ENCODE assay signal across 8 cellular contexts in the genomic region with DNA sequence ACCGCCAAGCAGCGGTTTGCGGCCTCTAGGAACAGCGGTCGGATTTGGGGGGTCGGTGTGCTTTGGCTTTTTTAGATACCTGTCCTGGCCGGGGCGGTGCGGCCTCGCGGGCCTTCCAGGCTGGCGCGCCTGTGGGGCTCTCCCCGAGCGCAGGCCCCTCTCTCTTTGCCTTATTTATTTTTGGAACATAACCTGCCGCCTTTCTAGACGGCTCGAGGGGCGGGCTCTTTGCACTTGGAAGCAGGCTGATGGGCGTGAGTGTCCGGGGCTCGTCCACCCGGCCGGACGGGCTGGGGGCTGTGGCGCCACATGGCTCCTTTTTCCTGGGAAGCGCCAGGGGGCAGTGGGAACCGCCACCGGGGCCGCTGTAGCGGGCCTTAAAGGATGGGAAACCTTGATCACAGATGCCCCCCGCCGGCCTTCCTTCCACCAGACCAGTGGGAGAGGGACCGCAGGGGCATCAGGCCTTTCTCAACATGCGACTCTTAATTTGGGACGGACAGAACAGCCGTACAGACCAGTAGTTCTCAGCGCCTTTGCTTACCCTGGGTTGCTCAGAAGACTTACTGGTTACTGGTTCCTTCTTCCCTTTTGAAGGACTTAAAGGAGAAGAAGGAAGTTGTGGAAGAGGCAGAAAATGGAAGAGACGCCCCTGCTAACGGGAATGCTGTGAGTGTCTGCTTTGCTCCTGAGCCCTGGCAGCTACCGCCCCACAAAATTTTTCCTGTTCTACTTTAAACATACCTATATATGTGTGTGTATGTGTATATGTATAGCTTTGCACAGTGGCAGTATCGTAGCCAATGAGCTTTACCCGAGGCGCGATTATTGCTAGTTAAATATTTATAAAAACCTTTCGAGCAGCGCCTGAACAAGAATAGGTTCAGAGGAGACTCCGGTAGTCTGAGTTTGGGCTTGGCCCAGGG. TPM values are rescaled to one million over a fixed set of nuclear protein-coding genes. Genes with fewer than 3 reads are reported as not detected.
DNase-seq lines count a peak whose midpoint lies in the region; ATAC-seq and TF ChIP-seq lines count a peak whose summit lies in the region.

No MANE protein-coding gene starts in this region.

- H3K27me3 Mint-ChIP-seq in MCF 10A (ENCODE audit: insufficient read depth, unreplicated experiment), result no peaks in the 10 kb centered on the region

- H3K9me3 ChIP-seq in left lung, result no peaks in the 10 kb centered on the region

- peaks cover 56% of the 10 kb centered on the region for H3K36me3 Mint-ChIP-seq in MCF 10A (ENCODE audit: insufficient read depth, unreplicated experiment)

- peaks cover 27% of the 10 kb centered on the region for H3K4me1 Mint-ChIP-seq in MCF 10A (ENCODE audit: insufficient read depth, unreplicated experiment)

- peak overlapping the region; percentile 91 for H3K27ac Mint-ChIP-seq in MCF 10A (ENCODE audit: low read depth, unreplicated experiment)

- H3K4me3 ChIP-seq in GM06990 (replicated peaks; ENCODE audit: low read depth, low read length) (peak overlapping the region; percentile 91), left lung (peak overlapping the region; percentile 82 to 95)

- DNase-seq in GM06990 (ENCODE audit: extremely low read depth, insufficient read length) (no peak), NCI-H69 (lab: John Stamatoyannopoulos, UW) (peak; percentile 54), MCF 10A (ENCODE audit: unreplicated experiment) (peak; percentile 22), left lung (peak in 1 of 2 donors; percentile 85), substantia nigra (lab: John Stamatoyannopoulos, UW) (peak in 17 of 49 donors; percentile 10 to 78 (median 38)), H4 (ENCODE audit: low spot score) (no peak), NCI-H2107 treated with DMSO at 0.1 percent for 48 hours (lab: John Stamatoyannopoulos, UW; ENCODE audit: unreplicated experiment) (no peak)

- CTCF ChIA-PET in MCF 10A (lab: Yijun Ruan, JAX), result interaction anchor here (0.8 to 8.5 kb wide), 7 partner anchors 9 to 99 kb away, joined by 3 to 352 read pairs (median 4); no protein-coding TSS in a partner anchor

- POLR2A ChIA-PET in MCF 10A (lab: Yijun Ruan, JAX), result interaction anchor here (0.5 to 5.2 kb wide), 17 partner anchors 9 to 247 kb away, joined by 3 to 33 read pairs (median 7); partner anchors contain the start of genes NCL and PDE6D

- H3K27ac ChIP-seq in left lung (peak overlapping the region; percentile 98 to 100), substantia nigra (ENCODE audit: low read depth, low read length, poor library complexity, severe bottlenecking) (peak overlapping the region; percentile 87)

- H3K9me3 Mint-ChIP-seq in MCF 10A (ENCODE audit: unreplicated experiment), result no peaks in the 10 kb centered on the region

- intact Hi-C loops in MCF 10A (cut with micrococcal nuclease) (loop anchor here (5.0 kb wide), 1 partner anchor 71 kb away; the partner anchor contains the start of gene PDE6D), left lung (cut with DNase I) (loop anchor here in 1 of 2 donors (5.0 kb wide), 1 partner anchor 34 kb away; no protein-coding TSS in a partner anchor)

- H3K36me3 ChIP-seq in GM06990 (ENCODE audit: control insufficient read depth, insufficient read depth, low read length) (peaks cover 14% of the 10 kb centered on the region), left lung (peaks cover 0 to 24% of the 10 kb centered on the region in 2 donors)

- no peak for ATAC-seq in left lung
- no peak for ATAC-seq in HG02885 (IDR thresholded peaks at IDR 0.05; ENCODE audit: poor library complexity, unreplicated experiment)

- no TSS peak for BruUV-seq in MCF 10A (replicated peaks; lab: Mats Ljungman, UMichigan)

- H3K27me3 ChIP-seq in GM06990 (replicated peaks; ENCODE audit: control insufficient read depth, insufficient read depth, low read length) (no peaks in the 10 kb centered on the region), left lung (no peaks in the 10 kb centered on the region)

- TF ChIP-seq CTCF in GM06990 (IDR thresholded peaks at IDR 0.05; ENCODE audit: insufficient read depth, low read length, poor library complexity, severe bottlenecking), result no peak
- no peak for TF ChIP-seq CTCF in MCF 10A (IDR thresholded peaks at IDR 0.05; ENCODE audit: unreplicated experiment)
- no peak for TF ChIP-seq CTCF in left lung (IDR thresholded peaks at IDR 0.05)

- peaks cover 12 to 31% of the 10 kb centered on the region in 2 donors for H3K4me1 ChIP-seq in left lung

- peak overlapping the region; percentile 79 for H3K4me3 Mint-ChIP-seq in MCF 10A (ENCODE audit: unreplicated experiment)

RNA-seq across cellular contexts. Expression of gene PTMA, which starts 2.7 kb away (rescaled TPM):
- total RNA-seq in MCF 10A (2022), result 501 and 713 TPM in 2 replicates
- 100 to 1,000 TPM; 677 to 980 TPM for total RNA-seq in left lung
- 1,956 and 2,048 TPM in 2 replicates for total RNA-seq in H4 (2014; rRNA removed; shearing (Covaris generic))

Comparison
In these comparisons a context has a peak if more than half of its experiments do, and no peak if none do; other contexts are left out.
1. DNase-seq: peak in NCI-H69 (single experiment) and MCF 10A (single experiment); none in GM06990 (single experiment), H4 (single experiment) and NCI-H2107 treated with DMSO at 0.1 percent for 48 hours (single experiment).